Comparison of ENCODE assay signal across 21 cellular contexts in the genomic region with DNA sequence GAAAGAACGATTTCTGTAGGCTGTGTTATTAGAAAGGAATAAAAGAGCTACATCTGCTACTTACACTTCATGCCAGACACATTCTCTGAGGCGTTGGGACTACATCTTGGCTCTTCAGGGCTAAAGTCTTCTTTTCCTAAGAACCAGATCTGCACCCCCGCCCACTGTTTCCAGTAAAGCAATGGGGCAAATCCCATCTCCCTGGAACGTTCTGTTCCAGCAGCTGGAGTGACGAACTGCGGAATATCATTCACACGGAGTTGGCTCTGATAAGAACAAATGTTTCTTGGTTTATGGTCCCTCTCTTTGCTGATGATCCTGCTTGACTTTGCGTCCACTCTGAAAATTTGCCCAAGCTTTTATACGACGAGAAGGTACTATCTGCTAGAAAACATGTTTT. TPM values are rescaled to one million over a fixed set of nuclear protein-coding genes. Genes with fewer than 3 reads are reported as not detected.
DNase-seq lines count a peak whose midpoint lies in the region; ATAC-seq and TF ChIP-seq lines count a peak whose summit lies in the region.
"Had no signal": no experiment of that assay in that cellular context is flagged by ENCODE, and none has a peak within 500 bp of the region (broad histone marks: within the 10 kb centered on the region; RNA-seq: fewer than 3 reads in every experiment).

No MANE protein-coding gene starts in this region.

- H3K27me3 ChIP-seq in endodermal cell (ENCODE audit: control insufficient read depth, insufficient read depth, low read length, poor library complexity, severe bottlenecking) (no peaks in the 10 kb centered on the region), heart left ventricle (no peaks in the 10 kb centered on the region), neuronal stem cell (ENCODE audit: control insufficient read depth in 3 of 3, insufficient read depth in 3 of 3, low read depth in 1 of 3, low read length in 3 of 3) (peaks cover 0 to 2% (median 0%) of the 10 kb centered on the region in 3 experiments), vagina (no peaks in the 10 kb centered on the region)
- H3K27me3 ChIP-seq: breast epithelium, dorsolateral prefrontal cortex, SJSA1 had no signal

- H3K23ac ChIP-seq in neuronal stem cell (ENCODE audit: low read depth, low read length, poor library complexity): no peak overlapping the region

- no peaks in the 10 kb centered on the region for H3K9me3 ChIP-seq in endodermal cell (ENCODE audit: control insufficient read depth, low read length)
- no peaks in the 10 kb centered on the region for H3K9me3 ChIP-seq in heart left ventricle
- H3K9me3 ChIP-seq in neuronal stem cell (replicated peaks in 1 of 2; ENCODE audit: control insufficient read depth in 2 of 2, insufficient read depth in 1 of 2, low read depth in 1 of 2, low read length in 2 of 2): no peaks in the 10 kb centered on the region
- H3K9me3 ChIP-seq in vagina: no peaks in the 10 kb centered on the region
- H3K9me3 ChIP-seq: breast epithelium, SJSA1 had no signal

- H2BK5ac ChIP-seq in neuronal stem cell (ENCODE audit: low read length): no peak overlapping the region

- H3K4me1 ChIP-seq in endodermal cell (ENCODE audit: control insufficient read depth, insufficient read depth, low read length): no peaks in the 10 kb centered on the region
- H3K4me1 ChIP-seq in heart left ventricle: peaks cover 0 to 16% (median 2%) of the 10 kb centered on the region in 12 donors
- no peaks in the 10 kb centered on the region for H3K4me1 ChIP-seq in neuronal stem cell (ENCODE audit: control insufficient read depth in 2 of 2, insufficient read depth in 1 of 2, low read depth in 1 of 2, low read length in 2 of 2)
- no peaks in the 10 kb centered on the region for H3K4me1 ChIP-seq in vagina
- H3K4me1 ChIP-seq: breast epithelium, SJSA1 had no signal

- no peaks in the 10 kb centered on the region for H3K36me3 Mint-ChIP-seq in endodermal cell (ENCODE audit: low read depth)
- H3K36me3 Mint-ChIP-seq: activated naive CD8-positive, alpha-beta T cell; IgD-negative memory B cell had no signal

- H2AK5ac ChIP-seq in neuronal stem cell (ENCODE audit: low read depth, low read length): no peak overlapping the region

- DNase-seq in endodermal cell (peak; percentile 29), heart left ventricle (peak in 2 of 5 donors; percentile 56 to 78), neuronal stem cell (ENCODE audit: low spot score) (no peak), vagina (ENCODE audit: extremely low spot score in 2 of 2) (no peak), COR-L47 (lab: John Stamatoyannopoulos, UW) (no peak), ACHN (no peak), KBM-7 (no peak)
- DNase-seq: activated CD4-positive, alpha-beta memory T cell treated with anti-CD3 and anti-CD28 coated beads, Interleukin-2, amount 10 ng/mL, durations not matched to agents 7 days and 5 days; activated T-cell treated with anti-CD3 and anti-CD28 coated beads, Interleukin-2, amount 50 U/mL, for 48 hours; dorsolateral prefrontal cortex; midbrain; NCI-H82; PC-3; stimulated activated CD4-positive, alpha-beta T cell treated with anti-CD3 and anti-CD28 coated beads, Interleukin-15, amount 100 ng/mL, for 24 hours; T-helper 17 cell; WERI-Rb-1 had no signal

- no peak overlapping the region for H3K18ac ChIP-seq in neuronal stem cell (ENCODE audit: low read length)

- intact Hi-C loops in heart left ventricle (cut with DNase I): loop anchor here in 1 of 10 donors (5.0 kb wide), 1 partner anchor 34 kb away; no protein-coding TSS in a partner anchor
- intact Hi-C loops in vagina (cut with DNase I): no loop called here

- no peak overlapping the region for H3K4ac ChIP-seq in neuronal stem cell (ENCODE audit: low read length)

- H3K14ac ChIP-seq in neuronal stem cell (ENCODE audit: low read length): no peak overlapping the region

- TF ChIP-seq POLR2A in heart left ventricle (IDR thresholded peaks at IDR 0.05) (no peak), vagina (IDR thresholded peaks at IDR 0.05) (no peak)

- ATAC-seq in heart left ventricle: peak; percentile 68 to 93 (median 84)
- ATAC-seq: PC-3, T-helper 17 cell had no signal

- no peaks in the 10 kb centered on the region for H3K27me3 Mint-ChIP-seq in endodermal cell (ENCODE audit: insufficient read depth)
- H3K27me3 Mint-ChIP-seq: T-helper 17 cell had no signal

- H3K4me3 ChIP-seq in endodermal cell (ENCODE audit: low read length) (no peak overlapping the region), heart left ventricle (peak overlapping the region in 7 of 12 donors; percentile 0 to 32 (median 19)), neuronal stem cell (ENCODE audit: low read length in 2 of 2) (no peak overlapping the region), vagina (no peak overlapping the region)
- H3K4me3 ChIP-seq: breast epithelium, dorsolateral prefrontal cortex, SJSA1 had no signal

- peak overlapping the region; percentile 17 for H2AFZ ChIP-seq in neuronal stem cell (ENCODE audit: low read length)

- H2BK15ac ChIP-seq in neuronal stem cell (ENCODE audit: low read length): no peak overlapping the region

- H3K4me2 ChIP-seq in neuronal stem cell (ENCODE audit: insufficient read depth, low read length, poor library complexity, severe bottlenecking): no peak overlapping the region

- no peak overlapping the region for H3K4me3 Mint-ChIP-seq in endodermal cell
- H3K4me3 Mint-ChIP-seq: activated CD4-positive, alpha-beta memory T cell treated with anti-CD3 and anti-CD28 coated beads, Interleukin-2, amount 10 ng/mL, durations not matched to agents 7 days and 5 days; activated naive CD8-positive, alpha-beta T cell; IgD-negative memory B cell; T-helper 17 cell had no signal

- no peak overlapping the region for H2BK120ac ChIP-seq in neuronal stem cell (ENCODE audit: low read depth, low read length)

- no peaks in the 10 kb centered on the region for H3K4me1 Mint-ChIP-seq in endodermal cell
- H3K4me1 Mint-ChIP-seq: activated CD4-positive, alpha-beta memory T cell treated with anti-CD3 and anti-CD28 coated beads, Interleukin-2, amount 10 ng/mL, durations not matched to agents 7 days and 5 days; IgD-negative memory B cell had no signal

- no peak overlapping the region for H3K27ac Mint-ChIP-seq in endodermal cell
- H3K27ac Mint-ChIP-seq: activated CD4-positive, alpha-beta memory T cell treated with anti-CD3 and anti-CD28 coated beads, Interleukin-2, amount 10 ng/mL, durations not matched to agents 7 days and 5 days; activated naive CD8-positive, alpha-beta T cell; IgD-negative memory B cell; progenitor cell of endocrine pancreas; T-helper 17 cell had no signal

- no peaks in the 10 kb centered on the region for H3K36me3 ChIP-seq in endodermal cell (ENCODE audit: control insufficient read depth, insufficient read depth, low read length)
- H3K36me3 ChIP-seq in heart left ventricle: no peaks in the 10 kb centered on the region
- H3K36me3 ChIP-seq in neuronal stem cell (replicated peaks in 1 of 2; ENCODE audit: control insufficient read depth in 2 of 2, insufficient read depth in 2 of 2, low read length in 2 of 2): no peaks in the 10 kb centered on the region
- H3K36me3 ChIP-seq in vagina: no peaks in the 10 kb centered on the region
- H3K36me3 ChIP-seq: breast epithelium, SJSA1, WERI-Rb-1 had no signal

- H4K91ac ChIP-seq in neuronal stem cell (ENCODE audit: low read depth, low read length, poor library complexity): no peak overlapping the region

- peaks cover 9% of the 10 kb centered on the region for H3K9me3 Mint-ChIP-seq in endodermal cell
- H3K9me3 Mint-ChIP-seq: activated CD4-positive, alpha-beta memory T cell treated with anti-CD3 and anti-CD28 coated beads, Interleukin-2, amount 10 ng/mL, durations not matched to agents 7 days and 5 days; IgD-negative memory B cell had no signal

- TF ChIP-seq CTCF in endodermal cell (conservative IDR thresholded peaks at IDR 0.05) (no peak), heart left ventricle (IDR thresholded peaks at IDR 0.05) (no peak), vagina (IDR thresholded peaks at IDR 0.05) (no peak)

- no peaks in the 10 kb centered on the region for H3K79me1 ChIP-seq in neuronal stem cell (ENCODE audit: low read depth, low read length)

- H3K27ac ChIP-seq in endodermal cell (ENCODE audit: low read depth, low read length) (no peak overlapping the region), heart left ventricle (peak overlapping the region in 10 of 12 donors; percentile 3 to 62 (median 32)), neuronal stem cell (replicated peaks; ENCODE audit: low read length) (no peak overlapping the region), vagina (peak overlapping the region; percentile 1)
- H3K27ac ChIP-seq: breast epithelium, dorsolateral prefrontal cortex, SJSA1, WERI-Rb-1 had no signal

- no peak overlapping the region for H2BK12ac ChIP-seq in neuronal stem cell (ENCODE audit: low read length)

- WGBS in endodermal cell (ENCODE audit: insufficient coverage in 1 of 2, insufficient read length in 1 of 2), 2 experiments: 88 to 94% methylated on average over 10 of the region's 10 CpGs
- 60 to 66% (median 62%) methylated on average over 10 of the region's 10 CpGs for WGBS in heart left ventricle, 4 donors
- no CpG with 5 or more reads among the region's 10 CpGs for WGBS in neuronal stem cell (ENCODE audit: extremely low coverage in 2 of 2, insufficient read length in 2 of 2, insufficient replicate concordance in 1 of 2), 2 donors

- in situ Hi-C loops in ACHN (cut with HindIII; ENCODE audit: low pct_ligation_motif_present, low pct_unique_long_range_greater_than_20kb, low sequenced_read_pairs) (no loop called here), KBM-7 (cut with MboI; ENCODE audit: low pct_unique_long_range_greater_than_20kb, low sequenced_read_pairs) (no loop called here)

- no peak overlapping the region for H4K8ac ChIP-seq in neuronal stem cell (ENCODE audit: low read depth, low read length)

- no peak overlapping the region for H3K9ac ChIP-seq in endodermal cell (ENCODE audit: extremely low read depth, low read length, poor library complexity, severe bottlenecking)
- no peak overlapping the region for H3K9ac ChIP-seq in neuronal stem cell (ENCODE audit: low read depth, low read length, poor library complexity)

RNA-seq across cellular contexts. Expression of gene FAM50B, which starts 27.0 kb away (rescaled TPM):
- total RNA-seq in endodermal cell (1 to 10 TPM; 2.8 to 3.7 TPM), heart left ventricle (10 to 100 TPM; 13.6 to 29.1 (median 21.5) TPM), vagina (4.9 TPM)
- polyA plus RNA-seq in endodermal cell (2013, experiment 1 of 2): 0.57 TPM
- 0.50 TPM for polyA plus RNA-seq in endodermal cell (2013, experiment 2 of 2)
- 10 to 100 TPM; 11.7 to 23.3 TPM for polyA plus RNA-seq in heart left ventricle
- polyA plus RNA-seq in neuronal stem cell (2013, experiment 1 of 2): 2.6 TPM
- polyA plus RNA-seq in neuronal stem cell (2013, experiment 2 of 2): 2.1 TPM

Comparison
In these comparisons a context has a peak if more than half of its experiments do, and no peak if none do; other contexts are left out.
1. H3K27ac ChIP-seq: peak in heart left ventricle (10 of 12) and vagina (single experiment); none in endodermal cell (single experiment) and neuronal stem cell (single experiment).
2. H3K4me3 ChIP-seq: peak in heart left ventricle (7 of 12); none in endodermal cell (single experiment), neuronal stem cell (0 of 2) and vagina (0 of 2).